In the genomic region with DNA sequence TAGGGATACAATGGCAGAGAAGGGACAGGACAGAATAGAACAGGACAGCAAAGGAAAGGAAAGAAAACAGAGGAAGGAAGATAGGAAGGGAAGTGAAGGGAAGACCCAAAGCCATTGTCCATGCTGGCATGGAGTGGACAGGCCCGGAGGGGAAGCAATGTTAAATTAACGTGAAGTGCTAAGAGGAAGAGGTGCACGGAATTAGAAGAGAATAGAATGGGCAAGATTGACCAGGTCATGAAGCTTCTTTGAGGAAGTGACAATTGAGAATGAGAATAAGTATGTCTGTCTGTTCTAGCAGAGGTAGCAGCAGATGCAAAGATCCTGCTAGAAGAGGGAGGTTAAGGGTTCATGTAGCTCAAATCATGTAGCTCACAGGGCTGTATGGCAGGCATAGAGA, we compare ENCODE assay signal across 19 cellular contexts.
DNase-seq lines count a peak whose midpoint lies in the region; ATAC-seq, FAIRE-seq and TF ChIP-seq lines count a peak whose summit lies in the region.
"Had no signal": no experiment of that assay in that cellular context is flagged by ENCODE, and none has a peak within 500 bp of the region (broad histone marks: within the 10 kb centered on the region; RNA-seq: fewer than 3 reads in every experiment).

No MANE protein-coding gene starts in this region.

- no peak for FAIRE-seq in HepG2 (lab: Jason Lieb, UNC)
- FAIRE-seq: A549, D721Med, G401.6, GM12891, GM19239, H1 had no signal

- POLR2A ChIA-PET in HepG2 (lab: Yijun Ruan, JAX) = no interaction called here

- no peak overlapping the region for H2AFZ ChIP-seq in HepG2 (ENCODE audit: low read length)

- WGBS in heart right ventricle, 2 donors = 69 to 75% methylated on average over 3 of the region's 3 CpGs
- 38% methylated on average over 3 of the region's 3 CpGs for WGBS in HepG2 (ENCODE audit: low lambda C conversion rate)
- 80 to 86% methylated on average over 3 of the region's 3 CpGs for WGBS in thyroid gland, 2 donors

- in situ Hi-C loops in HepG2 (cut with HindIII; ENCODE audit: extremely low pct_ligation_motif_present, low pct_unique_long_range_greater_than_20kb) = no loop called here

- H3K27ac ChIP-seq in heart right ventricle (no peak overlapping the region), HepG2 (ENCODE audit: extremely low read length, insufficient read depth, low read length) (no peak overlapping the region), thyroid gland (no peak overlapping the region)
- H3K27ac ChIP-seq: 22Rv1; A549; BLaER1 treated with 17β-estradiol and CSF1 and Interleukin-3, amounts not matched to agents 10 nM and 100 nM had no signal

- no peaks in the 10 kb centered on the region for H3K36me3 ChIP-seq in heart right ventricle
- no peaks in the 10 kb centered on the region for H3K36me3 ChIP-seq in HepG2 (replicated peaks in 1 of 2; ENCODE audit: control insufficient read depth in 1 of 2, insufficient read depth in 2 of 2, low read length in 2 of 2)
- H3K36me3 ChIP-seq in thyroid gland = no peaks in the 10 kb centered on the region
- H3K36me3 ChIP-seq: BLaER1 treated with 17β-estradiol and CSF1 and Interleukin-3, amounts not matched to agents 10 nM and 100 nM had no signal

- TF ChIP-seq POLR2A in HepG2 (IDR thresholded peaks at IDR 0.05; ENCODE audit: insufficient read depth in 1 of 2, low read depth in 2 of 2, low read length in 2 of 2) (no peak), thyroid gland (IDR thresholded peaks at IDR 0.05) (no peak)

- CTCF ChIA-PET in HepG2 (lab: Yijun Ruan, JAX; ENCODE audit: low intra/inter-chr PET ratio, low total read pairs) = no interaction called here

- intact Hi-C loops in left ventricle myocardium superior (cut with micrococcal nuclease) = no loop called here
- intact Hi-C loops in heart right ventricle (cut with DNase I) = no loop called here
- intact Hi-C loops in HepG2 (cut with micrococcal nuclease; ENCODE audit: unreplicated experiment) = no loop called here
- intact Hi-C loops in thyroid gland (cut with DNase I) = no loop called here

- H3K79me2 ChIP-seq in HepG2 (ENCODE audit: insufficient read depth, low read length) = no peaks in the 10 kb centered on the region

- peak; percentile 29 for ATAC-seq in left ventricle myocardium superior
- ATAC-seq in heart right ventricle = no peak
- no peak for ATAC-seq in HepG2
- ATAC-seq: A549 had no signal

- no peak for TF ChIP-seq RAD21 in HepG2 (CRISPR knock-in tag; IDR thresholded peaks at IDR 0.05)

- no TSS peak for BruUV-seq in HepG2 (replicated peaks; lab: Mats Ljungman, UMichigan)

- DNase-seq in left ventricle myocardium superior (no peak), heart right ventricle (no peak), globus pallidus (ENCODE audit: low spot score) (peak; percentile 51), pons (ENCODE audit: low spot score) (peak; percentile 73), HepG2 (ENCODE audit: low spot score) (no peak), NCI-H1417 treated with DMSO at 0.1 percent for 48 hours (lab: John Stamatoyannopoulos, UW) (no peak), occipital lobe (lab: John Stamatoyannopoulos, UW) (no peak), thyroid gland (no peak)
- DNase-seq: Caco-2; CD4-positive, alpha-beta T cell; H9 had no signal

- TF ChIP-seq EP300 in HepG2 (IDR thresholded peaks at IDR 0.05; ENCODE audit: low read depth in 2 of 2, low read length in 2 of 2) (no peak), HepG2 (CRISPR knock-in tag; IDR thresholded peaks at IDR 0.05; ENCODE audit: borderline replicate concordance) (no peak)

- peaks cover 0 to 16% (median 0%) of the 10 kb centered on the region in 9 donors for H3K4me1 ChIP-seq in heart right ventricle
- no peaks in the 10 kb centered on the region for H3K4me1 ChIP-seq in HepG2 (ENCODE audit: insufficient read depth, low read length)
- no peaks in the 10 kb centered on the region for H3K4me1 ChIP-seq in thyroid gland
- H3K4me1 ChIP-seq: A549, Caco-2 had no signal

- peaks cover 0 to 8% (median 6%) of the 10 kb centered on the region in 7 donors for H3K27me3 ChIP-seq in heart right ventricle
- no peaks in the 10 kb centered on the region for H3K27me3 ChIP-seq in HepG2 (ENCODE audit: control insufficient read depth in 1 of 2, insufficient read depth in 2 of 2, low read length in 2 of 2)
- H3K27me3 ChIP-seq in thyroid gland = no peaks in the 10 kb centered on the region
- H3K27me3 ChIP-seq: BLaER1 treated with 17β-estradiol and CSF1 and Interleukin-3, amounts not matched to agents 10 nM and 100 nM had no signal

- H3K9me3 ChIP-seq in heart right ventricle (no peaks in the 10 kb centered on the region), HepG2 (ENCODE audit: low read length) (no peaks in the 10 kb centered on the region), thyroid gland (no peaks in the 10 kb centered on the region)
- H3K9me3 ChIP-seq: A549; BLaER1 treated with 17β-estradiol and CSF1 and Interleukin-3, amounts not matched to agents 10 nM and 100 nM; Caco-2 had no signal

- no peaks in the 10 kb centered on the region for H4K20me1 ChIP-seq in HepG2 (ENCODE audit: insufficient read depth, low read length)
- H4K20me1 ChIP-seq: BLaER1 treated with 17β-estradiol and CSF1 and Interleukin-3, amounts not matched to agents 10 nM and 100 nM had no signal

- H3K4me3 ChIP-seq in heart right ventricle (no peak overlapping the region), HepG2 (replicated peaks in 1 of 3; ENCODE audit: insufficient read depth in 1 of 3, low read depth in 2 of 3, low read length in 3 of 3) (no peak overlapping the region), thyroid gland (replicated peaks in 1 of 3) (no peak overlapping the region)
- H3K4me3 ChIP-seq: A549; BLaER1 treated with 17β-estradiol and CSF1 and Interleukin-3, amounts not matched to agents 10 nM and 100 nM had no signal

- H3K4me2 ChIP-seq in HepG2 (ENCODE audit: low read depth, low read length) = no peak overlapping the region
- H3K4me2 ChIP-seq: A549 had no signal

- TF ChIP-seq CTCF in heart right ventricle (IDR thresholded peaks at IDR 0.05) = no peak
- no peak for TF ChIP-seq CTCF in HepG2 (CRISPR knock-in tag; IDR thresholded peaks at IDR 0.05)
- TF ChIP-seq CTCF in thyroid gland (IDR thresholded peaks at IDR 0.05) = no peak

- H3K9ac ChIP-seq in HepG2 (ENCODE audit: insufficient read depth, low read depth, low read length) = no peak overlapping the region
- H3K9ac ChIP-seq: BLaER1 treated with 17β-estradiol and CSF1 and Interleukin-3, amounts not matched to agents 10 nM and 100 nM had no signal

TF ChIP-seq in HepG2, 621 proteins besides CTCF, POLR2A, EP300 and RAD21:
- TF ChIP-seq ZNF280D (CRISPR knock-in tag; IDR thresholded peaks at IDR 0.05) (no peak), ZNF776 (CRISPR knock-in tag; IDR thresholded peaks at IDR 0.05) (no peak), PITX1 (CRISPR knock-in tag; IDR thresholded peaks at IDR 0.05) (no peak), PCBP1 (IDR thresholded peaks at IDR 0.05; ENCODE audit: borderline replicate concordance, low read depth, low read length) (no peak), HMG20A (CRISPR knock-in tag; IDR thresholded peaks at IDR 0.05; ENCODE audit: borderline replicate concordance) (no peak), RXRB (CRISPR knock-in tag; IDR thresholded peaks at IDR 0.05; ENCODE audit: borderline replicate concordance) (no peak), ZBTB37 (CRISPR knock-in tag; IDR thresholded peaks at IDR 0.05) (no peak), ZNF251 (CRISPR knock-in tag; IDR thresholded peaks at IDR 0.05) (no peak), MAFG (CRISPR knock-in tag; IDR thresholded peaks at IDR 0.05) (no peak)
- TF ChIP-seq, protein P1, sequence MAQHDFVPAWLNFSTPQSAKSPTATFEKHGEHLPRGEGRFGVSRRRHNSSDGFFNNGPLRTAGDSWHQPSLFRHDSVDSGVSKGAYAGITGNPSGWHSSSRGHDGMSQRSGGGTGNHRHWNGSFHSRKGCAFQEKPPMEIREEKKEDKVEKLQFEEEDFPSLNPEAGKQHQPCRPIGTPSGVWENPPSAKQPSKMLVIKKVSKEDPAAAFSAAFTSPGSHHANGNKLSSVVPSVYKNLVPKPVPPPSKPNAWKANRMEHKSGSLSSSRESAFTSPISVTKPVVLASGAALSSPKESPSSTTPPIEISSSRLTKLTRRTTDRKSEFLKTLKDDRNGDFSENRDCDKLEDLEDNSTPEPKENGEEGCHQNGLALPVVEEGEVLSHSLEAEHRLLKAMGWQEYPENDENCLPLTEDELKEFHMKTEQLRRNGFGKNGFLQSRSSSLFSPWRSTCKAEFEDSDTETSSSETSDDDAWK (CRISPR knock-in tag; IDR thresholded peaks at IDR 0.05) = no peak

Comparison
In these comparisons a context has a peak if more than half of its experiments do, and no peak if none do; other contexts are left out.
1. DNase-seq: peak in globus pallidus (single experiment) and pons (single experiment); none in left ventricle myocardium superior (single experiment), heart right ventricle (0 of 2), HepG2 (single experiment), NCI-H1417 treated with DMSO at 0.1 percent for 48 hours (single experiment), occipital lobe (single experiment) and thyroid gland (0 of 2).